In genomic region chr1:94806451-94806861, GRCh38 we compare ENCODE assay signal across 12 cellular contexts. TPM values are rescaled to one million over a fixed set of nuclear protein-coding genes. Genes with fewer than 3 reads are reported as not detected.
DNase-seq lines count a peak whose midpoint lies in the region; ATAC-seq, FAIRE-seq and TF ChIP-seq lines count a peak whose summit lies in the region.
"Had no signal": no experiment of that assay in that cellular context is flagged by ENCODE, and none has a peak within 500 bp of the region (broad histone marks: within the 10 kb centered on the region; RNA-seq: fewer than 3 reads in every experiment).

No MANE protein-coding gene starts in this region.

- H3K27me3 ChIP-seq in endothelial cell of umbilical vein (ENCODE audit: control insufficient read depth in 2 of 2, insufficient read depth in 2 of 2, low read length in 2 of 2), result peaks cover 4 to 11% of the 10 kb centered on the region in 2 experiments

- no TSS peak for BruUV-seq in endothelial cell of umbilical vein (replicated peaks; lab: Mats Ljungman, UMichigan)

- H3K27ac ChIP-seq in endothelial cell of umbilical vein (ENCODE audit: insufficient read depth, low read depth, low read length), result no peak overlapping the region
- H3K27ac ChIP-seq: coronary artery had no signal

- peaks cover 4% of the 10 kb centered on the region for H3K36me3 Mint-ChIP-seq in progenitor cell of endocrine pancreas (ENCODE audit: insufficient read depth)

- dilution Hi-C loops in endothelial cell of umbilical vein (cut with MboI; ENCODE audit: extremely low pct_ligation_motif_present, low sequenced_read_pairs), result loop anchor here (25.0 kb wide), 1 partner anchor 269 kb away; the partner anchor contains the start of gene F3

- no peaks in the 10 kb centered on the region for H4K20me1 ChIP-seq in endothelial cell of umbilical vein (replicated peaks; ENCODE audit: control insufficient read depth, extremely low read depth, insufficient read depth, low read length)

- no peaks in the 10 kb centered on the region for H3K9me1 ChIP-seq in endothelial cell of umbilical vein (replicated peaks; ENCODE audit: control insufficient read depth, extremely low read depth, insufficient read depth, low read length)

- intact Hi-C loops in endothelial cell of umbilical vein (cut with micrococcal nuclease), result loop anchor here (1.0 to 5.0 kb wide), 7 partner anchors 46 to 470 kb away; partner anchors contain the start of gene CNN3

- no peak for TF ChIP-seq POLR2A in endothelial cell of umbilical vein (IDR thresholded peaks at IDR 0.05; ENCODE audit: low read depth, low read length)

- no peaks in the 10 kb centered on the region for H3K79me2 ChIP-seq in endothelial cell of umbilical vein (ENCODE audit: control insufficient read depth, insufficient read depth, low read length)

- peak overlapping the region in 1 of 3 experiments; percentile 38 for H3K4me3 ChIP-seq in endothelial cell of umbilical vein (replicated peaks in 1 of 3; ENCODE audit: insufficient read depth in 1 of 3, low read depth in 1 of 3, low read length in 3 of 3)
- H3K4me3 ChIP-seq: coronary artery had no signal

- no peaks in the 10 kb centered on the region for H3K9me3 Mint-ChIP-seq in progenitor cell of endocrine pancreas (ENCODE audit: low read depth)
- H3K9me3 Mint-ChIP-seq: activated T-helper 17 cell treated with anti-CD3 and anti-CD28 coated beads, Interleukin-2, amount 50 U/mL, for 72 hours had no signal

- peak; percentile 69 for DNase-seq in HCEC 1CT
- peak; percentile 28 for DNase-seq in NOMO-1 treated with dmso at 0.1 percent for 144 hours (lab: John Stamatoyannopoulos, UW; ENCODE audit: unreplicated experiment)
- peak; percentile 72 for DNase-seq in endothelial cell of umbilical vein (ENCODE audit: low read depth, low spot score)
- no peak for DNase-seq in progenitor cell of endocrine pancreas (ENCODE audit: low spot score, unreplicated experiment)
- no peak for DNase-seq in NCI-H1105 (lab: John Stamatoyannopoulos, UW)
- no peak for DNase-seq in medulla oblongata (ENCODE audit: extremely low spot score)
- no peak for DNase-seq in DMS114 treated with DMSO at 0.1 percent for 48 hours (lab: John Stamatoyannopoulos, UW; ENCODE audit: unreplicated experiment)
- DNase-seq: NCI-H1048; stimulated activated naive CD4-positive, alpha-beta T cell treated with Interleukin-2 at 50 U/mL for 16 hours had no signal

- H3K4me2 ChIP-seq in endothelial cell of umbilical vein (ENCODE audit: insufficient read depth, low read length), result peak overlapping the region; percentile 59

- no peaks in the 10 kb centered on the region for H3K9me3 ChIP-seq in endothelial cell of umbilical vein (replicated peaks; ENCODE audit: control insufficient read depth, insufficient read depth, low read length)

- no peak for TF ChIP-seq CTCF in endothelial cell of umbilical vein (IDR thresholded peaks at IDR 0.05; ENCODE audit: extremely low read depth in 1 of 2, insufficient read depth in 1 of 2, low read depth in 1 of 2, low read length in 2 of 2)
- no peak for TF ChIP-seq CTCF in progenitor cell of endocrine pancreas (IDR thresholded peaks at IDR 0.05; ENCODE audit: unreplicated experiment)

- H3K36me3 ChIP-seq in endothelial cell of umbilical vein (ENCODE audit: control insufficient read depth in 2 of 2, extremely low read depth in 1 of 2, insufficient read depth in 2 of 2, low read length in 2 of 2), result no peaks in the 10 kb centered on the region

- POLR2A ChIA-PET in endothelial cell of umbilical vein (lab: Charles Lee), result no interaction called here

- ATAC-seq in HG03025 (IDR thresholded peaks at IDR 0.05; ENCODE audit: low FRiP score, unreplicated experiment), result no peak

- H3K9ac ChIP-seq in endothelial cell of umbilical vein (replicated peaks; ENCODE audit: extremely low read depth, insufficient read depth, low read length), result peak overlapping the region; percentile 6

- peak overlapping the region; percentile 91 for H3K27ac Mint-ChIP-seq in progenitor cell of endocrine pancreas
- H3K27ac Mint-ChIP-seq: activated T-helper 17 cell treated with anti-CD3 and anti-CD28 coated beads, Interleukin-2, amount 50 U/mL, for 72 hours had no signal

- peak overlapping the region; percentile 24 for H3K4me3 Mint-ChIP-seq in progenitor cell of endocrine pancreas (ENCODE audit: low read depth)
- H3K4me3 Mint-ChIP-seq: activated T-helper 17 cell treated with anti-CD3 and anti-CD28 coated beads, Interleukin-2, amount 50 U/mL, for 72 hours had no signal

- H2AFZ ChIP-seq in endothelial cell of umbilical vein (ENCODE audit: low read depth, low read length), result peak overlapping the region; percentile 27

- peaks cover 29% of the 10 kb centered on the region for H3K4me1 ChIP-seq in endothelial cell of umbilical vein (ENCODE audit: control insufficient read depth, extremely low read depth, insufficient read depth, low read length)

- no peaks in the 10 kb centered on the region for H3K27me3 Mint-ChIP-seq in progenitor cell of endocrine pancreas
- H3K27me3 Mint-ChIP-seq: activated T-helper 17 cell treated with anti-CD3 and anti-CD28 coated beads, Interleukin-2, amount 50 U/mL, for 72 hours had no signal

- no peak for FAIRE-seq in endothelial cell of umbilical vein (lab: Jason Lieb, UNC)

- H3K4me1 Mint-ChIP-seq in progenitor cell of endocrine pancreas (ENCODE audit: low read depth), result peaks cover 58% of the 10 kb centered on the region

- CTCF ChIA-PET in endothelial cell of umbilical vein (lab: Charles Lee), result interaction anchor here (0.7 to 6.9 kb wide), 36 partner anchors 11 to 471 kb away, joined by 3 to 205 read pairs (median 4); partner anchors contain the start of genes ABCD3, ALG14, F3 and RWDD3

TF ChIP-seq in endothelial cell of umbilical vein, 7 proteins besides CTCF, POLR2A, EP300 and RAD21:
- TF ChIP-seq POLR2AphosphoS5 (IDR thresholded peaks at IDR 0.05; ENCODE audit: insufficient read depth, low read depth, low read length) (no peak), FOS (IDR thresholded peaks at IDR 0.05; ENCODE audit: borderline replicate concordance, insufficient read depth, low read length) (peak; percentile 40)

RNA-seq across cellular contexts. Expression of gene SLC44A3, which starts 13.7 kb away (rescaled TPM):
- total RNA-seq in endothelial cell of umbilical vein (0.42 and 0.58 TPM in 2 replicates), progenitor cell of endocrine pancreas (70.4 and 75.4 TPM in 2 replicates)
- 0.29 and 0.33 TPM in 2 replicates for polyA plus RNA-seq in endothelial cell of umbilical vein
- 0.25 and 0.30 TPM in 2 replicates for polyA plus RNA-seq in endothelial cell of umbilical vein (2011; cell fraction: cytosol; rRNA removed)
- 0.20 and 0.36 TPM in 2 replicates for polyA plus RNA-seq in endothelial cell of umbilical vein (2011; cell fraction: nucleus; rRNA removed)
- 0.11 TPM in 2 replicates for polyA plus RNA-seq in endothelial cell of umbilical vein (2012)
- polyA minus RNA-seq in endothelial cell of umbilical vein, result 0.78 and 1.5 TPM in 2 replicates
- 1.3 TPM for polyA minus RNA-seq in endothelial cell of umbilical vein (2011; cell fraction: cytosol; rRNA and poly(A)+ RNA removed)
- 0.34 and 1.8 TPM in 2 replicates for polyA minus RNA-seq in endothelial cell of umbilical vein (2011; cell fraction: nucleus; rRNA and poly(A)+ RNA removed)

Comparison
In these comparisons a context has a peak if more than half of its experiments do, and no peak if none do; other contexts are left out.
1. DNase-seq: peak in HCEC 1CT (single experiment), NOMO-1 treated with dmso at 0.1 percent for 144 hours (single experiment) and endothelial cell of umbilical vein (single experiment); none in progenitor cell of endocrine pancreas (single experiment), NCI-H1105 (single experiment), medulla oblongata (single experiment) and DMS114 treated with DMSO at 0.1 percent for 48 hours (single experiment).
2. RNA of gene SLC44A3, which starts 13.7 kb away (total RNA-seq): 70.4 to 75.4 TPM in progenitor cell of endocrine pancreas; 0.42 to 0.58 TPM in endothelial cell of umbilical vein; every median in the first group is over 10 times any median in the second.